Comparison of ENCODE assay signal across 23 cellular contexts in the genomic region with DNA sequence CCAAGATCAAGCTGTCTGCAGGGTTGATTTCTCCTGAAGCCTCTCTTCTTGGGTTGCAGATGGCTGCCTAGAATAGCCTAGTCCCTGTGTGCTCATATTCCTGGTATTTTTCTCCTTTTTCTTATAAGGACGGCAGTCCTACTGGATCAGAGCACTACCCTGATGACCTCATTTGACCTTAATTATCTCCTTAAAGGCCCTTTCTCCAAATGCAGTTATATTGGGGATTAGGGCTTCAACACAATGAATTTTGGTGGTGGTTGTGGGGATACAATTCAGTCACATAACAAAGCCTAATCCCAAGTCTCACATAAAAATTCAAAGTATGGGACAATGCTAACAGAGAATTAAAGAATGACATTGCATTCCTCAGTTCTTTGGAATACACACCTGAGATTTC.
A peak's percentile ranks its signal among the peaks of the same experiment; 100 is the strongest.
DNase-seq lines count a peak whose midpoint lies in the region; ATAC-seq, FAIRE-seq and TF ChIP-seq lines count a peak whose summit lies in the region.
"Had no signal": no experiment of that assay in that cellular context is flagged by ENCODE, and none has a peak within 500 bp of the region (broad histone marks: within the 10 kb centered on the region; RNA-seq: fewer than 3 reads in every experiment).

No MANE protein-coding gene starts in this region.

- H3K79me1 ChIP-seq in H1 (ENCODE audit: low read depth, low read length), result no peaks in the 10 kb centered on the region

- H3K27ac ChIP-seq in HUES6 (ENCODE audit: low read depth, low read length), result 0 out of 2 replicates have a peak overlapping the region, but pooled peaks have one; percentile 9
- H3K27ac ChIP-seq in H1 (ENCODE audit: low read depth, low read length), result no peak overlapping the region
- H3K27ac ChIP-seq in neural progenitor cell, result no peak overlapping the region
- no peak overlapping the region for H3K27ac ChIP-seq in foreskin keratinocyte
- H3K27ac ChIP-seq: GM23248 had no signal

- no peak for TF ChIP-seq RAD21 in H1 (IDR thresholded peaks at IDR 0.05 in 1 of 2, conservative IDR thresholded peaks at IDR 0.05 in 1 of 2; ENCODE audit: low read depth in 2 of 2, low read length in 2 of 2)

- no peak overlapping the region for H3K23ac ChIP-seq in H1 (ENCODE audit: insufficient read length)

- H3K9me3 ChIP-seq in HAP-1 (no peaks in the 10 kb centered on the region), HUES6 (ENCODE audit: control insufficient read depth, insufficient read depth, low read depth, low read length) (peaks cover 12% of the 10 kb centered on the region), H1 (ENCODE audit: insufficient read depth in 2 of 2, low read depth in 1 of 2, low read length in 1 of 2) (peaks cover 5% of the 10 kb centered on the region in 2 experiments; a peak in 2 of 4 replicates), neural progenitor cell (ENCODE audit: low read depth) (no peaks in the 10 kb centered on the region)
- H3K9me3 ChIP-seq: BE2C had no signal

- no peak overlapping the region for H2BK5ac ChIP-seq in H1 (ENCODE audit: low read depth, low read length)

- H2AFZ ChIP-seq in H1 (ENCODE audit: low read length) (no peak overlapping the region), neural progenitor cell (replicated peaks) (no peak overlapping the region)
- H2AFZ ChIP-seq: GM23248 had no signal

- H3K79me2 ChIP-seq in H1 (ENCODE audit: control insufficient read depth in 1 of 2, insufficient read depth in 2 of 2, low read length in 2 of 2), result no peaks in the 10 kb centered on the region
- H3K79me2 ChIP-seq in neural progenitor cell (ENCODE audit: low read depth), result no peaks in the 10 kb centered on the region

- H3K4me2 ChIP-seq in H1 (ENCODE audit: insufficient read depth in 1 of 2, low read depth in 2 of 2, low read length in 2 of 2) (no peak overlapping the region), neural progenitor cell (peak overlapping the region; percentile 5)

- H4K20me1 ChIP-seq in H1 (replicated peaks in 1 of 2; ENCODE audit: control insufficient read depth in 1 of 2, insufficient read depth in 2 of 2, low read length in 2 of 2) (no peaks in the 10 kb centered on the region), neural progenitor cell (ENCODE audit: low read depth) (no peaks in the 10 kb centered on the region)

- peaks cover 4% of the 10 kb centered on the region for H3K36me3 Mint-ChIP-seq in neural progenitor cell
- H3K36me3 Mint-ChIP-seq: CD4-positive, CD25-positive, alpha-beta regulatory T cell; CD8-positive, alpha-beta memory T cell had no signal

- no peak overlapping the region for H3K56ac ChIP-seq in H1 (replicated peaks; ENCODE audit: insufficient read length, low read depth, low read length)

- in situ Hi-C loops in HAP-1 (cut with MboI; ENCODE audit: low sequenced_read_pairs) (no loop called here), GM13977 (cut with MboI; ENCODE audit: low pct_unique_long_range_greater_than_20kb, low sequenced_read_pairs, unreplicated experiment) (no loop called here)

- H3K23me2 ChIP-seq in H1 (ENCODE audit: low read depth, low read length), result no peaks in the 10 kb centered on the region

- H3K4me1 Mint-ChIP-seq in neural progenitor cell, result peaks cover 40% of the 10 kb centered on the region
- H3K4me1 Mint-ChIP-seq: CD4-positive, CD25-positive, alpha-beta regulatory T cell; CD8-positive, alpha-beta memory T cell had no signal

- 0 out of 2 replicates have a peak overlapping the region, but pooled peaks have one; percentile 68 for H3K18ac ChIP-seq in H1 (ENCODE audit: extremely low read depth, low read length)

- no peak overlapping the region for H3K14ac ChIP-seq in H1 (ENCODE audit: insufficient read length)

- peaks cover 53% of the 10 kb centered on the region for H3F3A ChIP-seq in neural progenitor cell (ENCODE audit: low read depth)

- WGBS in H1 (ENCODE audit: extremely low coverage in 1 of 2, insufficient coverage in 1 of 2, insufficient read length in 1 of 2, insufficient replicate concordance in 2 of 2, low coverage in 1 of 2, low lambda C conversion rate in 2 of 2, missing lambda C conversion rate in 1 of 2), 2 experiments, result 50% methylated on average over 1 of the region's 1 CpG; no CpG with 5 or more reads in 1 of the 2 experiments

- H3K4me3 Mint-ChIP-seq in neural progenitor cell, result no peak overlapping the region
- H3K4me3 Mint-ChIP-seq: CD4-positive, CD25-positive, alpha-beta regulatory T cell; CD8-positive, alpha-beta memory T cell had no signal

- H3K27ac Mint-ChIP-seq in neural progenitor cell, result no peak overlapping the region
- H3K27ac Mint-ChIP-seq: CD4-positive, CD25-positive, alpha-beta regulatory T cell; CD8-positive, alpha-beta memory T cell had no signal

- H3K4me1 ChIP-seq in HAP-1 (peaks cover 51% of the 10 kb centered on the region), HUES6 (ENCODE audit: control insufficient read depth, insufficient read depth, low read length) (peaks cover 38% of the 10 kb centered on the region), H1 (replicated peaks in 1 of 4; ENCODE audit: control insufficient read depth in 3 of 4, insufficient read depth in 4 of 4, low read length in 3 of 4) (peaks cover 2 to 23% (median 14%) of the 10 kb centered on the region in 4 experiments; a peak in 5 of 7 replicates), neural progenitor cell (peaks cover 59% of the 10 kb centered on the region), foreskin keratinocyte (no peaks in the 10 kb centered on the region)
- H3K4me1 ChIP-seq: BE2C had no signal

- peaks cover 9% of the 10 kb centered on the region for H3K9me3 Mint-ChIP-seq in neural progenitor cell

- no peak overlapping the region for H2BK120ac ChIP-seq in H1 (replicated peaks; ENCODE audit: low read depth, low read length)

- peak; percentile 61 to 96 for DNase-seq in HAP-1 (ENCODE audit: low spot score in 2 of 2)
- no peak for DNase-seq in H1 (ENCODE audit: low read depth in 1 of 2, low spot score in 2 of 2)
- DNase-seq in neural progenitor cell (ENCODE audit: low spot score), result peak; percentile 56
- no peak for DNase-seq in GM13977 (ENCODE audit: low spot score)
- no peak for DNase-seq in foreskin keratinocyte
- DNase-seq in NCI-H1694 (lab: John Stamatoyannopoulos, UW), result no peak
- DNase-seq: ACHN; BE2C; C1 segment of cervical spinal cord; CD4-positive, CD25-positive, alpha-beta regulatory T cell; CD8-positive, alpha-beta memory T cell; COR-L47; DMS 273 treated with DMSO at 0.1 percent for 48 hours; DMS53; GM23248; H7; IMR-90 had no signal

- POLR2A ChIA-PET in H1 (lab: Charles Lee; ENCODE audit: partially characterized antibody), result interaction anchor here (1.8 kb wide), 1 partner anchor 238 kb away, joined by 4 read pairs; no protein-coding TSS in a partner anchor

- no peak overlapping the region for H4K5ac ChIP-seq in H1 (ENCODE audit: insufficient read length, low read depth, low read length)

- H2BK15ac ChIP-seq in H1 (ENCODE audit: low read length), result no peak overlapping the region

- no peak overlapping the region for H2BK20ac ChIP-seq in H1 (ENCODE audit: low read length)

- H3K9ac ChIP-seq in HUES6 (ENCODE audit: low read length) (no peak overlapping the region), H1 (replicated peaks in 1 of 4; ENCODE audit: extremely low read depth in 1 of 4, low read depth in 3 of 4, low read length in 3 of 4) (no peak overlapping the region), neural progenitor cell (no peak overlapping the region)
- H3K9ac ChIP-seq: GM23248 had no signal

- H3K27me3 ChIP-seq in HAP-1 (ENCODE audit: low read depth), result no peaks in the 10 kb centered on the region
- H3K27me3 ChIP-seq in HUES6 (ENCODE audit: control insufficient read depth, insufficient read depth, low read length), result no peaks in the 10 kb centered on the region
- no peaks in the 10 kb centered on the region for H3K27me3 ChIP-seq in H1 (replicated peaks in 1 of 4; ENCODE audit: control insufficient read depth in 3 of 4, extremely low read depth in 1 of 4, insufficient read depth in 3 of 4, low read length in 3 of 4)
- no peaks in the 10 kb centered on the region for H3K27me3 ChIP-seq in neural progenitor cell
- no peaks in the 10 kb centered on the region for H3K27me3 ChIP-seq in foreskin keratinocyte
- H3K27me3 ChIP-seq: BE2C had no signal

- no peak overlapping the region for H2BK12ac ChIP-seq in H1 (ENCODE audit: low read depth, low read length)

- no peak overlapping the region for H3K4ac ChIP-seq in H1 (replicated peaks; ENCODE audit: insufficient read length, low read depth, low read length)

- H3K4me3 ChIP-seq in HAP-1, result no peak overlapping the region
- no peak overlapping the region for H3K4me3 ChIP-seq in HUES6 (ENCODE audit: low read depth, low read length)
- H3K4me3 ChIP-seq in H1 (ENCODE audit: extremely low read depth in 1 of 4, insufficient read depth in 2 of 4, low read depth in 3 of 4, low read length in 4 of 4), result no peak overlapping the region
- no peak overlapping the region for H3K4me3 ChIP-seq in neural progenitor cell
- H3K4me3 ChIP-seq: GM23248, K562 had no signal

- FAIRE-seq in H1 (lab: Jason Lieb, UNC), result no peak
- FAIRE-seq: A204.1, G401.6, GM12891, GM18507, K562 had no signal

- no peak overlapping the region for H2AK5ac ChIP-seq in H1 (ENCODE audit: low read depth, low read length)

- ATAC-seq in foreskin keratinocyte, result no peak
- ATAC-seq: K562 had no signal

- H3K27me3 Mint-ChIP-seq in neural progenitor cell (ENCODE audit: insufficient read depth, low read depth), result peaks cover 13% of the 10 kb centered on the region
- H3K27me3 Mint-ChIP-seq: CD4-positive, CD25-positive, alpha-beta regulatory T cell had no signal

- no peak overlapping the region for H4K8ac ChIP-seq in H1 (ENCODE audit: extremely low read depth, insufficient read depth, low read length)

- no peak overlapping the region for H4K91ac ChIP-seq in H1 (replicated peaks; ENCODE audit: insufficient read length, low read length)

- CTCF ChIA-PET in H1 (lab: Charles Lee; ENCODE audit: partially characterized antibody), result interaction anchor here (0.8 kb wide), 1 partner anchor 19 kb away, joined by 3 read pairs; no protein-coding TSS in a partner anchor

- H3K36me3 ChIP-seq in HAP-1 (replicated peaks) (no peaks in the 10 kb centered on the region), HUES6 (ENCODE audit: control insufficient read depth, insufficient read depth, low read length) (no peaks in the 10 kb centered on the region), H1 (ENCODE audit: control insufficient read depth in 2 of 4, insufficient read depth in 4 of 4, low read length in 3 of 4) (no peaks in the 10 kb centered on the region), neural progenitor cell (no peaks in the 10 kb centered on the region)
- H3K36me3 ChIP-seq: BE2C had no signal

- TF ChIP-seq CTCF in H1 (IDR thresholded peaks at IDR 0.05; ENCODE audit: control extremely low read depth in 1 of 3, insufficient read depth in 1 of 3, low read depth in 1 of 3, low read length in 3 of 3), result no peak
- TF ChIP-seq CTCF in neural progenitor cell (IDR thresholded peaks at IDR 0.05), result no peak
- no peak for TF ChIP-seq CTCF in GM13977 (IDR thresholded peaks at IDR 0.05; ENCODE audit: extremely low read depth, insufficient read depth, missing control alignments)
- no peak for TF ChIP-seq CTCF in foreskin keratinocyte (conservative IDR thresholded peaks at IDR 0.05)

- TF ChIP-seq EP300 in H1 (IDR thresholded peaks at IDR 0.05; ENCODE audit: borderline replicate concordance in 1 of 2, low read depth in 2 of 2, low read length in 2 of 2), result no peak

- TF ChIP-seq POLR2A in H1 (IDR thresholded peaks at IDR 0.05; ENCODE audit: control extremely low read depth in 1 of 2, low read depth in 2 of 2, low read length in 2 of 2), result no peak

TF ChIP-seq in H1, 55 proteins besides CTCF, POLR2A, EP300 and RAD21 (continues in another document):
- TF ChIP-seq SP1 (IDR thresholded peaks at IDR 0.05; ENCODE audit: low read depth, low read length) (no peak), BACH1 (IDR thresholded peaks at IDR 0.05; ENCODE audit: low read length) (no peak)

Comparison
In these comparisons a context has a peak if more than half of its experiments do, and no peak if none do; other contexts are left out.
1. DNase-seq: peak in HAP-1 (2 of 2) and neural progenitor cell (single experiment); none in H1 (0 of 2), GM13977 (single experiment), foreskin keratinocyte (0 of 2) and NCI-H1694 (single experiment).